ENCODE assay signal across 8 cellular contexts in the genomic region with DNA sequence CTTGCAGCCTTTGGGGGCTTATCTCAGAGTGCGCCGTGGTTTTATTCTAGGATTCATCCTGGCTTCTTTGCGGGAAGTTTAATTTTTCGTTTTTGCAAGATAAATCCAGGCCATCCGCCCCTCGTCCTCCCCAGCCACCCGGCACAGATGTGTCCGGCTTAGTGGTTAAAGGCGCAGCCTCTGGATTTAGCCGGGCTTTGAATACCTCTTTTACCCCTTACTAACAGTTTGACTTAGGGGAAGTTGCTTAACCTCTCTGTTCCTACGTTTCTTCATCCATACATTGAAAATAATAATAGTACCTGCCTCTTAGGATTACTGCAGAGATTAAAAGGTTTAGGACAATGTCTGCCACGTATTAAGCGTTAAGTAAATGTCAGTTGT. TPM values are rescaled to one million over a fixed set of nuclear protein-coding genes. Genes with fewer than 3 reads are reported as not detected.
DNase-seq lines count a peak whose midpoint lies in the region; ATAC-seq and TF ChIP-seq lines count a peak whose summit lies in the region.

No MANE protein-coding gene starts in this region.

- H3K4me1 ChIP-seq in HEK293 (ENCODE audit: control insufficient read depth, insufficient read depth, low read length) (no peaks in the 10 kb centered on the region), body of pancreas (peaks cover 22% of the 10 kb centered on the region), testis (no peaks in the 10 kb centered on the region)

- TF ChIP-seq CTCF in HEK293 (tag by site-specific recombination; IDR thresholded peaks at IDR 0.05) (no peak), body of pancreas (IDR thresholded peaks at IDR 0.05) (no peak), testis (IDR thresholded peaks at IDR 0.05) (no peak)

- H3K4me1 Mint-ChIP-seq in activated CD4-positive, alpha-beta T cell treated with anti-CD3 and anti-CD28 coated beads for 36 hours = peaks cover 21% of the 10 kb centered on the region

- intact Hi-C loops in activated CD4-positive, alpha-beta T cell treated with anti-CD3 and anti-CD28 coated beads for 36 hours (cut with DNase I, micrococcal nuclease) = loop anchor here in 1 of 2 experiments (2.0 to 5.0 kb wide), 4 partner anchors 159 to 1880 kb away; a partner anchor contains a TSS
- intact Hi-C loops in body of pancreas (cut with DNase I) (no loop called here), testis (cut with DNase I; ENCODE audit: low total_unique reads) (no loop called here)

- POLR2A ChIA-PET in activated CD4-positive, alpha-beta T cell treated with anti-CD3 and anti-CD28 coated beads for 36 hours (lab: Charles Lee) = no interaction called here
- POLR2A ChIA-PET in HEK293 (lab: Yijun Ruan, JAX) = no interaction called here

- H3K4me3 ChIP-seq in HEK293 (ENCODE audit: low read depth, low read length) (peak overlapping the region; percentile 99), body of pancreas (peak overlapping the region; percentile 48 to 84), testis (peak overlapping the region; percentile 70 to 86)

- peak overlapping the region; percentile 77 for H3K27ac ChIP-seq in HEK293 (ENCODE audit: extremely low read depth, low read depth, low read length)
- H3K27ac ChIP-seq in body of pancreas = peak overlapping the region in 3 of 4 donors; percentile 57 to 86 (median 76)
- H3K27ac ChIP-seq in testis = peak overlapping the region; percentile 53 to 79

- H3K27me3 Mint-ChIP-seq in activated CD4-positive, alpha-beta T cell treated with anti-CD3 and anti-CD28 coated beads for 36 hours = no peaks in the 10 kb centered on the region

- peak overlapping the region; percentile 99 for H3K27ac Mint-ChIP-seq in activated CD4-positive, alpha-beta T cell treated with anti-CD3 and anti-CD28 coated beads for 36 hours

- 1% methylated on average over 13 of the region's 13 CpGs for WGBS in body of pancreas, 2 donors
- 0 to 1% methylated on average over 13 of the region's 13 CpGs for WGBS in testis, 2 donors

- TF ChIP-seq POLR2A in body of pancreas (IDR thresholded peaks at IDR 0.05) (no peak), testis (IDR thresholded peaks at IDR 0.05) (no peak)

- no peak for ATAC-seq in activated CD4-positive, alpha-beta T cell treated with anti-CD3 and anti-CD28 coated beads for 36 hours
- ATAC-seq in body of pancreas (no peak), GM21367 (IDR thresholded peaks at IDR 0.05; ENCODE audit: unreplicated experiment) (no peak)

- peaks cover under 1 to 25% of the 10 kb centered on the region in 2 experiments; a peak in 2 of 3 replicates for H3K36me3 ChIP-seq in HEK293 (ENCODE audit: control insufficient read depth in 2 of 2, insufficient read depth in 1 of 2, low read length in 2 of 2)
- no peaks in the 10 kb centered on the region for H3K36me3 ChIP-seq in body of pancreas (replicated peaks in 1 of 2; ENCODE audit: insufficient read depth in 1 of 2, low read depth in 2 of 2)
- H3K36me3 ChIP-seq in testis (ENCODE audit: low read depth, missing control alignments) = no peaks in the 10 kb centered on the region

- H3K9me3 Mint-ChIP-seq in activated CD4-positive, alpha-beta T cell treated with anti-CD3 and anti-CD28 coated beads for 36 hours (ENCODE audit: low read depth) = no peaks in the 10 kb centered on the region

- H3K9me3 ChIP-seq in HEK293 (ENCODE audit: control insufficient read depth, insufficient read depth, low read depth, low read length) (no peaks in the 10 kb centered on the region), body of pancreas (no peaks in the 10 kb centered on the region), testis (no peaks in the 10 kb centered on the region)

- peak overlapping the region; percentile 98 for H3K4me3 Mint-ChIP-seq in activated CD4-positive, alpha-beta T cell treated with anti-CD3 and anti-CD28 coated beads for 36 hours

- DNase-seq in activated CD4-positive, alpha-beta T cell treated with anti-CD3 and anti-CD28 coated beads for 36 hours = peak; percentile 37
- no peak for DNase-seq in activated CD4-positive, alpha-beta T cell treated with anti-CD3 and anti-CD28 coated beads for 4 hours
- peak; percentile 47 for DNase-seq in NCI-H774 (lab: John Stamatoyannopoulos, UW)
- DNase-seq in body of pancreas = no peak
- peak; percentile 50 for DNase-seq in kidney tubule cell (ENCODE audit: low spot score)
- DNase-seq in testis = peak; percentile 22

- CTCF ChIA-PET in activated CD4-positive, alpha-beta T cell treated with anti-CD3 and anti-CD28 coated beads for 36 hours (lab: Charles Lee) = interaction anchor here (0.7 to 1.4 kb wide), 5 partner anchors 40 to 842 kb away, joined by 3 to 11 read pairs (median 4); a partner anchor contains a TSS
- CTCF ChIA-PET in HEK293 (lab: Yijun Ruan, JAX) = interaction anchor here (0.6 to 2.3 kb wide), 6 partner anchors 14 to 639 kb away, joined by 3 to 13 read pairs (median 5); no protein-coding TSS in a partner anchor

- peaks cover 22% of the 10 kb centered on the region for H3K36me3 Mint-ChIP-seq in activated CD4-positive, alpha-beta T cell treated with anti-CD3 and anti-CD28 coated beads for 36 hours (ENCODE audit: low read depth)

- H3K27me3 ChIP-seq in body of pancreas (no peaks in the 10 kb centered on the region), testis (no peaks in the 10 kb centered on the region)

TF ChIP-seq in HEK293, 187 proteins besides CTCF, POLR2A, EP300 and RAD21:
- TF ChIP-seq, protein P1, sequence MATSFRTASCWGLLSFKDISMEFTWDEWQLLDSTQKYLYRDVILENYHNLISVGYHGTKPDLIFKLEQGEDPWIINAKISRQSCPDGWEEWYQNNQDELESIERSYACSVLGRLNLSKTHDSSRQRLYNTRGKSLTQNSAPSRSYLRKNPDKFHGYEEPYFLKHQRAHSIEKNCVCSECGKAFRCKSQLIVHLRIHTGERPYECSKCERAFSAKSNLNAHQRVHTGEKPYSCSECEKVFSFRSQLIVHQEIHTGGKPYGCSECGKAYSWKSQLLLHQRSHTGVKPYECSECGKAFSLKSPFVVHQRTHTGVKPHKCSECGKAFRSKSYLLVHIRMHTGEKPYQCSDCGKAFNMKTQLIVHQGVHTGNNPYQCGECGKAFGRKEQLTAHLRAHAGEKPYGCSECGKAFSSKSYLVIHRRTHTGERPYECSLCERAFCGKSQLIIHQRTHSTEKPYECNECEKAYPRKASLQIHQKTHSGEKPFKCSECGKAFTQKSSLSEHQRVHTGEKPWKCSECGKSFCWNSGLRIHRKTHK (tag by site-specific recombination; IDR thresholded peaks at IDR 0.05) = no peak
- 0 out of 2 replicates have a peak, but pooled peaks have one; percentile 31 for TF ChIP-seq ZNF768 (tag by site-specific recombination; IDR thresholded peaks at IDR 0.05)
- TF ChIP-seq ZNF37A (tag by site-specific recombination; IDR thresholded peaks at IDR 0.05) = no peak
- no peak for TF ChIP-seq ZNF202 (tag by site-specific recombination; IDR thresholded peaks at IDR 0.05; ENCODE audit: borderline replicate concordance)
TF ChIP-seq in HEK293: peak in this region for 1.

RNA-seq across cellular contexts. Expression of a gene that starts 0.7 kb away (rescaled TPM):
- 10 to 100 TPM; 39.4 to 40.6 TPM for total RNA-seq in activated CD4-positive, alpha-beta T cell treated with anti-CD3 and anti-CD28 coated beads for 36 hours
- total RNA-seq in body of pancreas = 1 to 10 TPM in 1 of 2 donors, under 1 TPM in 1; 0.99 to 1.8 TPM
- total RNA-seq in testis = 10 to 100 TPM; 20.8 to 33.3 TPM
- polyA plus RNA-seq in testis (ENCODE audit: insufficient read depth, low read depth, low replicate concordance) = 21.9 TPM

RNA-seq across cellular contexts. Expression of a gene that starts 40.3 kb away (rescaled TPM):
- total RNA-seq in activated CD4-positive, alpha-beta T cell treated with anti-CD3 and anti-CD28 coated beads for 36 hours = 1 to 10 TPM; 4.9 to 6.3 TPM
- total RNA-seq in body of pancreas (10 to 100 TPM in 1 of 2 donors, 1 to 10 TPM in 1; 6.9 to 10.1 TPM), testis (1 to 10 TPM; 3.2 to 3.3 TPM)
- 3.8 TPM for polyA plus RNA-seq in testis (ENCODE audit: insufficient read depth, low read depth, low replicate concordance)

Comparison
In these comparisons a context has a peak if more than half of its experiments do, and no peak if none do; other contexts are left out.
1. DNase-seq: peak in activated CD4-positive, alpha-beta T cell treated with anti-CD3 and anti-CD28 coated beads for 36 hours (single experiment), NCI-H774 (single experiment), kidney tubule cell (single experiment) and testis (single experiment); none in activated CD4-positive, alpha-beta T cell treated with anti-CD3 and anti-CD28 coated beads for 4 hours (0 of 2) and body of pancreas (0 of 4).
2. RNA of a gene that starts 0.7 kb away (total RNA-seq): 39.4 to 40.6 TPM in activated CD4-positive, alpha-beta T cell treated with anti-CD3 and anti-CD28 coated beads for 36 hours and 20.8 to 33.3 TPM in testis; 0.99 to 1.8 TPM in body of pancreas; every median in the first group is over 4 times any median in the second.
3. Peak in every context shown above with its lines, with median percentiles within 50 percentile points of each other: H3K27ac ChIP-seq and H3K4me3 ChIP-seq.